In genomic region chr17:78001612-78002011, GRCh38 we compare ENCODE assay signal across 20 cellular contexts.
"Had no signal": no experiment of that assay in that cellular context is flagged by ENCODE, and none has a peak within 500 bp of the region (broad histone marks: within the 10 kb centered on the region; RNA-seq: fewer than 3 reads in every experiment).

No MANE protein-coding gene starts in this region.

- H3K9me3 Mint-ChIP-seq: natural killer cell; neural crest cell; stimulated activated naive B cell treated with anti-CD40 and anti-IgM and Interleukin-4, amounts not matched to agents 10 μg/mL and 1 μg/mL and 100 μg/mL, for 72 hours; stimulated activated naive CD8-positive, alpha-beta T cell treated with anti-CD3 and anti-CD28 coated beads, Interleukin-15, amount 100 ng/mL, for 72 hours had no signal

- H3K27ac Mint-ChIP-seq: stimulated activated naive B cell treated with anti-CD40 and anti-IgM and Interleukin-4, amounts not matched to agents 10 μg/mL and 1 μg/mL and 100 μg/mL, for 72 hours had no signal

- H3K9me3 ChIP-seq: esophagus muscularis mucosa, gastrocnemius medialis, heart right ventricle, sigmoid colon, thoracic aorta had no signal

- H3K36me3 ChIP-seq: gastrocnemius medialis, thoracic aorta had no signal

- H3K27me3 ChIP-seq: esophagus muscularis mucosa, gastrocnemius medialis, heart right ventricle, sigmoid colon had no signal

- H3K4me3 ChIP-seq: coronary artery, esophagus muscularis mucosa, gastrocnemius medialis, heart right ventricle, sigmoid colon, skin epidermis, thoracic aorta had no signal

- ATAC-seq: natural killer cell; stimulated activated naive B cell treated with anti-CD40 and anti-IgM and Interleukin-4, amounts not matched to agents 10 μg/mL and 1 μg/mL and 100 μg/mL, for 72 hours; stimulated activated naive CD8-positive, alpha-beta T cell treated with anti-CD3 and anti-CD28 coated beads, Interleukin-15, amount 100 ng/mL, for 72 hours had no signal

- H3K4me3 Mint-ChIP-seq: natural killer cell; neural crest cell; stimulated activated naive B cell treated with anti-CD40 and anti-IgM and Interleukin-4, amounts not matched to agents 10 μg/mL and 1 μg/mL and 100 μg/mL, for 72 hours; stimulated activated naive CD8-positive, alpha-beta T cell treated with anti-CD3 and anti-CD28 coated beads, Interleukin-15, amount 100 ng/mL, for 72 hours had no signal

- H3K27me3 Mint-ChIP-seq: stimulated activated naive B cell treated with anti-CD40 and anti-IgM and Interleukin-4, amounts not matched to agents 10 μg/mL and 1 μg/mL and 100 μg/mL, for 72 hours; stimulated activated naive CD8-positive, alpha-beta T cell treated with anti-CD3 and anti-CD28 coated beads, Interleukin-15, amount 100 ng/mL, for 72 hours had no signal

- H3K27ac ChIP-seq: epithelial cell of prostate, esophagus muscularis mucosa, sigmoid colon, skin epidermis had no signal

- DNase-seq: effector CD8-positive, alpha-beta T cell; gastrocnemius medialis; heart right ventricle; hypothalamus; kidney glomerular epithelial cell; natural killer cell; posterior cingulate gyrus; sigmoid colon; stimulated activated CD4-positive, alpha-beta T cell treated with anti-CD3 and anti-CD28 coated beads, Interleukin-2, amount 100 ng/mL, for 24 hours; stimulated activated CD4-positive, alpha-beta T cell treated with anti-CD3 and anti-CD28 coated beads, Interleukin-4, amount 100 ng/mL, for 4 hours; stimulated activated naive B cell treated with anti-CD40 and anti-IgM and Interleukin-4, amounts not matched to agents 10 μg/mL and 1 μg/mL and 100 μg/mL, for 72 hours; stimulated activated naive CD8-positive, alpha-beta T cell treated with anti-CD3 and anti-CD28 coated beads, Interleukin-15, amount 100 ng/mL, for 72 hours; substantia nigra; trophoblast cell had no signal
